In genomic region chr2:68031546-68032160, GRCh38 we compare ENCODE assay signal across 1 cellular context.
A peak's percentile ranks its signal among the peaks of the same experiment; 100 is the strongest.
TF ChIP-seq lines count a peak whose summit lies in the region.

No MANE protein-coding gene starts in this region.

TF ChIP-seq in HepG2, 621 proteins besides CTCF, POLR2A, EP300 and RAD21 (continued from another document):
- TF ChIP-seq, protein P1, sequence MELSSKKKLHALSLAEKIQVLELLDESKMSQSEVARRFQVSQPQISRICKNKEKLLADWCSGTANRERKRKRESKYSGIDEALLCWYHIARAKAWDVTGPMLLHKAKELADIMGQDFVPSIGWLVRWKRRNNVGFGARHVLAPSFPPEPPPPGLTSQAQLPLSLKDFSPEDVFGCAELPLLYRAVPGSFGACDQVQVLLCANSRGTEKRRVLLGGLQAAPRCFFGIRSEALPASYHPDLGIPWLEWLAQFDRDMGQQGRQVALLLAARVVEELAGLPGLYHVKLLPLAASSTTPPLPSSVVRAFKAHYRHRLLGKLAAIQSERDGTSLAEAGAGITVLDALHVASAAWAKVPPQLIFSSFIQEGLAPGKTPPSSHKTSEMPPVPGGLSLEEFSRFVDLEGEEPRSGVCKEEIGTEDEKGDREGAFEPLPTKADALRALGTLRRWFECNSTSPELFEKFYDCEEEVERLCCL (CRISPR knock-in tag; IDR thresholded peaks at IDR 0.05; ENCODE audit: borderline replicate concordance), result no peak
- TF ChIP-seq NR2F2 (IDR thresholded peaks at IDR 0.05; ENCODE audit: borderline replicate concordance, low read depth) (no peak), STAG1 (CRISPR knock-in tag; IDR thresholded peaks at IDR 0.05) (peak; percentile 93), ZBTB3 (CRISPR knock-in tag; IDR thresholded peaks at IDR 0.05; ENCODE audit: borderline replicate concordance, low read depth) (no peak), ZNF768 (CRISPR knock-in tag; IDR thresholded peaks at IDR 0.05) (no peak)
TF ChIP-seq in HepG2: peak in this region for 17.
